Comparison of ENCODE assay signal across 13 cellular contexts in the genomic region with DNA sequence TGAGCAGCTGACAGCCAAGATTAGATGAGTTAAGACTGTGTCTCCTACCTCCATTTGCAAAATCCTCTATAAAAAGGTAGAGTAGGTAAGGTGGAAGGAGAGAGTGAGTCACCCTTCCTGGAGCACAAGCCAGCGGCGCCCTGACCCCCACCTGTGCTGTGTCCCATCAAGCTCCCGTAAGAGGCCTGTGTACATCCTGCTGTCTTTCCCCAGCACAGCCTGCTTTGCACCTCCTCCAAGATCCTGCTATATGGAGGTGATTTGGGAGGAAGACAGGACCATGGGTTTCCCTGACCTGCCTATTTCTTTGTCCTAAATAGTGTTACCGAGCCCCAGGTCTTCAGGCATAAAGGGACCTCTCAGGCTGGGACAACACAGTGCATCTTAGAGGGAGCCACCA.
DNase-seq lines count a peak whose midpoint lies in the region; TF ChIP-seq lines count a peak whose summit lies in the region.
"Had no signal": no experiment of that assay in that cellular context is flagged by ENCODE, and none has a peak within 500 bp of the region (broad histone marks: within the 10 kb centered on the region; RNA-seq: fewer than 3 reads in every experiment).

No MANE protein-coding gene starts in this region.

- no peaks in the 10 kb centered on the region for H3K27me3 Mint-ChIP-seq in osteocyte (ENCODE audit: unreplicated experiment)

- peak; percentile 15 for DNase-seq in activated CD8-positive, alpha-beta memory T cell treated with anti-CD3 and anti-CD28 coated beads, Interleukin-2, amount 50 U/mL, for 48 hours
- no peak for DNase-seq in activated CD8-positive, alpha-beta memory T cell treated with anti-CD3 and anti-CD28 coated beads, Interleukin-2, amount 50 U/mL, for 4 hours
- DNase-seq in islet precursor cell (peak; percentile 40), osteocyte (ENCODE audit: extremely low spot score, unreplicated experiment) (peak; percentile 57), NCI-H510A treated with DMSO at 0.1 percent for 48 hours (lab: John Stamatoyannopoulos, UW) (no peak), COR-L47 (lab: John Stamatoyannopoulos, UW) (no peak), erythroblast (lab: John Stamatoyannopoulos, UW) (no peak)
- DNase-seq: 8988T; AML-193; Calu3; CD4-positive, CD25-positive, alpha-beta regulatory T cell; DMS 273 treated with DMSO at 0.1 percent for 48 hours; GM23248 had no signal

- TF ChIP-seq CTCF in osteocyte (IDR thresholded peaks at IDR 0.05): no peak

- H3K27ac Mint-ChIP-seq in osteocyte (ENCODE audit: unreplicated experiment): no peak overlapping the region

- H3K4me1 Mint-ChIP-seq in osteocyte (ENCODE audit: unreplicated experiment): no peaks in the 10 kb centered on the region

- TF ChIP-seq POLR2A in erythroblast (IDR thresholded peaks at IDR 0.05; ENCODE audit: low read length): no peak

- no peaks in the 10 kb centered on the region for H3K36me3 Mint-ChIP-seq in osteocyte (ENCODE audit: unreplicated experiment)
- H3K36me3 Mint-ChIP-seq: CD4-positive, CD25-positive, alpha-beta regulatory T cell had no signal

- no peak overlapping the region for H3K4me3 Mint-ChIP-seq in osteocyte (ENCODE audit: unreplicated experiment)
- H3K4me3 Mint-ChIP-seq: CD4-positive, CD25-positive, alpha-beta regulatory T cell had no signal

- no peaks in the 10 kb centered on the region for H3K9me3 Mint-ChIP-seq in osteocyte (ENCODE audit: unreplicated experiment)

Comparison
In these comparisons a context has a peak if more than half of its experiments do, and no peak if none do; other contexts are left out.
1. DNase-seq: peak in activated CD8-positive, alpha-beta memory T cell treated with anti-CD3 and anti-CD28 coated beads, Interleukin-2, amount 50 U/mL, for 48 hours (single experiment), islet precursor cell (single experiment) and osteocyte (single experiment); none in activated CD8-positive, alpha-beta memory T cell treated with anti-CD3 and anti-CD28 coated beads, Interleukin-2, amount 50 U/mL, for 4 hours (single experiment), NCI-H510A treated with DMSO at 0.1 percent for 48 hours (single experiment), COR-L47 (single experiment) and erythroblast (0 of 2).